Comparison of ENCODE assay signal across 10 cellular contexts in genomic region chr6:35140991-35141720, GRCh38. TPM values are rescaled to one million over a fixed set of nuclear protein-coding genes. Genes with fewer than 3 reads are reported as not detected.
DNase-seq lines count a peak whose midpoint lies in the region; ATAC-seq and TF ChIP-seq lines count a peak whose summit lies in the region.
"Had no signal": no experiment of that assay in that cellular context is flagged by ENCODE, and none has a peak within 500 bp of the region (broad histone marks: within the 10 kb centered on the region; RNA-seq: fewer than 3 reads in every experiment).

TCP11 (minus strand) TSS chr6:35141339; CDS start chr6:35140870, 469 bp downstream.

- H3K4me3 ChIP-seq in SK-N-SH (ENCODE audit: low read depth in 2 of 2, low read length in 1 of 2), result no peak within 1 kb of the TSS
- no peak within 1 kb of the TSS for H3K4me3 ChIP-seq in colonic mucosa
- no peak within 1 kb of the TSS for H3K4me3 ChIP-seq in aorta (ENCODE audit: low read length in 2 of 2)
- H3K4me3 ChIP-seq: A549, PC-9 had no signal

- ATAC-seq in SK-N-SH treated with all-trans-retinoic acid at 6 μM for 48 hours, result no peak
- ATAC-seq in natural killer cell treated with Interleukin-12 subunit alpha and Interleukin-12 subunit beta and Interleukin-15 and Interleukin-18, amount 100 ng/mL, for 72 hours, result peak; percentile 62 to 67
- ATAC-seq in aorta (ENCODE audit: low FRiP score), result peak; percentile 61
- ATAC-seq: A549 had no signal

- no peaks in the 10 kb centered on the region for H3K9me2 ChIP-seq in SK-N-SH

- peak within 1 kb of the TSS; percentile 58 for H3K4me3 Mint-ChIP-seq in natural killer cell treated with Interleukin-12 subunit alpha and Interleukin-12 subunit beta and Interleukin-15 and Interleukin-18, amount 100 ng/mL, for 72 hours

- intact Hi-C loops in colonic mucosa (cut with DNase I) (loop anchor here (2.0 kb wide), 1 partner anchor 154 kb away; no protein-coding TSS in a partner anchor), aorta (cut with DNase I) (loop anchor here (1.0 to 5.0 kb wide), 3 partner anchors 44 to 155 kb away; no protein-coding TSS in a partner anchor)

- no peaks in the 10 kb centered on the region for H3K9me3 Mint-ChIP-seq in natural killer cell treated with Interleukin-12 subunit alpha and Interleukin-12 subunit beta and Interleukin-15 and Interleukin-18, amount 100 ng/mL, for 72 hours

- H3F3A ChIP-seq in SK-N-SH (replicated peaks; ENCODE audit: insufficient read depth), result no peaks in the 10 kb centered on the region

- H3K27me3 ChIP-seq in SK-N-SH (ENCODE audit: insufficient read depth) (no peaks in the 10 kb centered on the region), colonic mucosa (no peaks in the 10 kb centered on the region), aorta (ENCODE audit: control insufficient read depth in 1 of 2, insufficient read depth in 2 of 2, low read length in 1 of 2) (no peaks in the 10 kb centered on the region)

- H3K36me3 Mint-ChIP-seq in natural killer cell treated with Interleukin-12 subunit alpha and Interleukin-12 subunit beta and Interleukin-15 and Interleukin-18, amount 100 ng/mL, for 72 hours, result no peaks in the 10 kb centered on the region

- H3K4me2 ChIP-seq in SK-N-SH, result no peak within 1 kb of the TSS
- H3K4me2 ChIP-seq: A549 had no signal

- peaks cover 11% of the 10 kb centered on the region in 2 donors for H3K4me1 Mint-ChIP-seq in natural killer cell treated with Interleukin-12 subunit alpha and Interleukin-12 subunit beta and Interleukin-15 and Interleukin-18, amount 100 ng/mL, for 72 hours (ENCODE audit: low read depth in 2 of 2)

- no peaks in the 10 kb centered on the region for H3K79me2 ChIP-seq in SK-N-SH (ENCODE audit: insufficient read depth)

- WGBS in SK-N-SH (ENCODE audit: low lambda C conversion rate), result 94% methylated on average over 22 of the region's 74 CpGs
- WGBS in aorta, 2 donors, result 41 to 54% methylated on average over 57 to 74 of the region's 74 CpGs

- H3K27ac ChIP-seq in SK-N-SH (ENCODE audit: low read depth in 2 of 2, low read length in 1 of 2) (no peak within 1 kb of the TSS), colonic mucosa (no peak within 1 kb of the TSS), aorta (ENCODE audit: low read depth in 1 of 2, low read length in 2 of 2) (no peak within 1 kb of the TSS)
- H3K27ac ChIP-seq: A549, PC-9 had no signal

- H3K36me3 ChIP-seq in SK-N-SH (replicated peaks in 1 of 2; ENCODE audit: control insufficient read depth in 1 of 2, insufficient read depth in 2 of 2, low read length in 1 of 2) (no peaks in the 10 kb centered on the region), colonic mucosa (no peaks in the 10 kb centered on the region), aorta (ENCODE audit: control insufficient read depth in 1 of 2, insufficient read depth in 2 of 2, low read length in 1 of 2) (no peaks in the 10 kb centered on the region)

- TF ChIP-seq RAD21 in SK-N-SH (IDR thresholded peaks at IDR 0.05; ENCODE audit: low read length), result no peak

- H3K4me1 ChIP-seq in SK-N-SH (ENCODE audit: control insufficient read depth in 1 of 2, insufficient read depth in 2 of 2, low read depth in 1 of 2, low read length in 1 of 2) (no peaks in the 10 kb centered on the region), colonic mucosa (no peaks in the 10 kb centered on the region), aorta (ENCODE audit: control insufficient read depth in 1 of 2, insufficient read depth in 2 of 2, low read length in 2 of 2) (no peaks in the 10 kb centered on the region)

- H2AFZ ChIP-seq in SK-N-SH (ENCODE audit: low read depth), result no peak within 1 kb of the TSS
- H2AFZ ChIP-seq: PC-9 had no signal

- POLR2A ChIA-PET in SK-N-SH (lab: Yijun Ruan, JAX), result no interaction called here

- no peak for TF ChIP-seq EP300 in SK-N-SH (IDR thresholded peaks at IDR 0.05; ENCODE audit: borderline replicate concordance in 1 of 2, low read depth in 1 of 2, low read length in 1 of 2)

- peaks cover 17 to 24% of the 10 kb centered on the region in 2 donors for H3K27me3 Mint-ChIP-seq in natural killer cell treated with Interleukin-12 subunit alpha and Interleukin-12 subunit beta and Interleukin-15 and Interleukin-18, amount 100 ng/mL, for 72 hours

- no peaks in the 10 kb centered on the region for H3K9me3 ChIP-seq in SK-N-SH
- no peaks in the 10 kb centered on the region for H3K9me3 ChIP-seq in colonic mucosa
- no peaks in the 10 kb centered on the region for H3K9me3 ChIP-seq in aorta (ENCODE audit: control insufficient read depth, low read length)
- H3K9me3 ChIP-seq: A549 had no signal

- H3K9ac ChIP-seq in SK-N-SH (no peak within 1 kb of the TSS), colonic mucosa (ENCODE audit: low read depth in 2 of 2, low read length in 2 of 2) (no peak within 1 kb of the TSS)

- DNase-seq in SK-N-SH (peak; percentile 26), colonic mucosa (peak; percentile 50), aorta (peak; percentile 64 to 77), NCI-H446 treated with DMSO at 0.1 percent for 48 hours (lab: John Stamatoyannopoulos, UW) (no peak), pons (ENCODE audit: low spot score) (no peak), NCI-H2029 (lab: John Stamatoyannopoulos, UW) (no peak)
- DNase-seq in natural killer cell treated with Interleukin-12 subunit alpha and Interleukin-12 subunit beta and Interleukin-15 and Interleukin-18, amount 100 ng/mL, for 72 hours (ENCODE audit: low spot score), result no peak
- DNase-seq: PC-9 had no signal

- H4K20me1 ChIP-seq in SK-N-SH (ENCODE audit: insufficient read depth), result no peaks in the 10 kb centered on the region

- peak within 1 kb of the TSS; percentile 10 to 34 for H3K27ac Mint-ChIP-seq in natural killer cell treated with Interleukin-12 subunit alpha and Interleukin-12 subunit beta and Interleukin-15 and Interleukin-18, amount 100 ng/mL, for 72 hours

- CTCF ChIA-PET in SK-N-SH (lab: Yijun Ruan, JAX), result interaction anchor here (1.3 to 5.2 kb wide), 8 partner anchors 9 to 252 kb away, joined by 3 to 108 read pairs (median 4); no protein-coding TSS in a partner anchor

- TF ChIP-seq CTCF in SK-N-SH (IDR thresholded peaks at IDR 0.05) (no peak), colonic mucosa (IDR thresholded peaks at IDR 0.05) (no peak)

TF ChIP-seq in SK-N-SH, 30 proteins besides CTCF, POLR2A, EP300 and RAD21 (continues in another document):
- TF ChIP-seq NFIC (IDR thresholded peaks at IDR 0.05; ENCODE audit: borderline replicate concordance), result no peak
- TF ChIP-seq PBX3 (IDR thresholded peaks at IDR 0.05), result no peak
- no peak for TF ChIP-seq MXI1 (IDR thresholded peaks at IDR 0.05; ENCODE audit: low read depth, low read length)
- TF ChIP-seq YY1 (IDR thresholded peaks at IDR 0.05; ENCODE audit: low read depth), result no peak
- no peak for TF ChIP-seq IRF3 (IDR thresholded peaks at IDR 0.05; ENCODE audit: low read depth, low read length)
- TF ChIP-seq SMC3 (IDR thresholded peaks at IDR 0.05; ENCODE audit: low read depth, low read length), result no peak
- no peak for TF ChIP-seq JUND (IDR thresholded peaks at IDR 0.05)

TF ChIP-seq in SK-N-SH treated with all-trans-retinoic acid at 6 μM for 48 hours, 23 proteins besides CTCF, POLR2A, EP300 and RAD21:
- TF ChIP-seq PATZ1 (CRISPR knock-in tag; IDR thresholded peaks at IDR 0.05; ENCODE audit: borderline replicate concordance), result no peak
- TF ChIP-seq ZC3H10 (CRISPR knock-in tag; IDR thresholded peaks at IDR 0.05), result no peak
- no peak for TF ChIP-seq CREB5 (CRISPR knock-in tag; IDR thresholded peaks at IDR 0.05; ENCODE audit: low read depth)
- no peak for TF ChIP-seq ZNF8 (CRISPR knock-in tag; IDR thresholded peaks at IDR 0.05)
- TF ChIP-seq ZNF70 (CRISPR knock-in tag; IDR thresholded peaks at IDR 0.05), result no peak
- TF ChIP-seq CSDC2 (CRISPR knock-in tag; IDR thresholded peaks at IDR 0.05), result no peak
- TF ChIP-seq ZFP3 (CRISPR knock-in tag; IDR thresholded peaks at IDR 0.05), result no peak
TF ChIP-seq in SK-N-SH treated with all-trans-retinoic acid at 6 μM for 48 hours: peak in this region for 0.

RNA-seq across cellular contexts. Expression of gene TCP11, which starts in this region (rescaled TPM):
- polyA plus RNA-seq in SK-N-SH (2012; rRNA removed), result 0.05 and 0.16 TPM in 2 replicates
- polyA plus RNA-seq in SK-N-SH (2012; cell fraction: cytosol; rRNA removed), result 0.04 and 0.13 TPM in 2 replicates
- 0.08 and 0.18 TPM in 2 replicates for polyA plus RNA-seq in SK-N-SH (2012; cell fraction: nucleus; rRNA removed)
- not detected for total RNA-seq in colonic mucosa
- not detected for total RNA-seq in natural killer cell treated with Interleukin-12 subunit alpha and Interleukin-12 subunit beta and Interleukin-15 and Interleukin-18, amount 100 ng/mL, for 72 hours
- total RNA-seq in aorta, result under 1 TPM in 1 of 2 donors, not detected in 1; 0.36 TPM
- polyA plus RNA-seq in aorta, result not detected
- total RNA-seq: PC-9 had no signal

Comparison
In these comparisons a context has a peak if more than half of its experiments do, and no peak if none do; other contexts are left out.
1. Peak in DNase-seq in SK-N-SH; RNA of the gene not detected or under 1 TPM.
2. Peak in DNase-seq in colonic mucosa; RNA of the gene not detected or under 1 TPM.
3. Peak in ATAC-seq in natural killer cell treated with Interleukin-12 subunit alpha and Interleukin-12 subunit beta and Interleukin-15 and Interleukin-18, amount 100 ng/mL, for 72 hours; RNA of the gene not detected or under 1 TPM.
4. Peak in DNase-seq and ATAC-seq in aorta; RNA of the gene not detected or under 1 TPM.